In genomic region chr20:39364320-39364719, GRCh38 we compare ENCODE assay signal across 17 cellular contexts.
"Had no signal": no experiment of that assay in that cellular context is flagged by ENCODE, and none has a peak within 500 bp of the region (broad histone marks: within the 10 kb centered on the region; RNA-seq: fewer than 3 reads in every experiment).

No MANE protein-coding gene starts in this region.

- H3K9me3 ChIP-seq: esophagus muscularis mucosa, left lung, lower lobe of right lung, mucosa of descending colon had no signal

- H3K4me1 ChIP-seq: esophagus muscularis mucosa, foreskin keratinocyte, heart right ventricle, left lung, lower lobe of right lung had no signal

- H3K27me3 ChIP-seq: esophagus muscularis mucosa, foreskin keratinocyte, left lung had no signal

- DNase-seq: dermis blood vessel endothelial cell; dorsolateral prefrontal cortex; effector CD4-positive, alpha-beta T cell; effector memory CD4-positive, alpha-beta T cell; foreskin keratinocyte; glutamatergic neuron; head of caudate nucleus; heart right ventricle; hippocampal formation; left cardiac atrium; left lung; left ventricle myocardium superior; lower lobe of right lung; mesenchymal stem cell; mucosa of descending colon had no signal

- ATAC-seq: foreskin keratinocyte, heart right ventricle, left cardiac atrium, left lung, left ventricle myocardium superior, lower lobe of right lung, mucosa of descending colon had no signal

- H3K4me3 ChIP-seq: coronary artery, dorsolateral prefrontal cortex, esophagus muscularis mucosa, heart right ventricle, left lung, lower lobe of right lung, mucosa of descending colon had no signal

- H3K36me3 ChIP-seq: esophagus muscularis mucosa, heart right ventricle, left lung, lower lobe of right lung had no signal

- H3K27ac ChIP-seq: coronary artery, dorsolateral prefrontal cortex, esophagus muscularis mucosa, foreskin keratinocyte, heart right ventricle, left lung, lower lobe of right lung had no signal
